In the genomic region with DNA sequence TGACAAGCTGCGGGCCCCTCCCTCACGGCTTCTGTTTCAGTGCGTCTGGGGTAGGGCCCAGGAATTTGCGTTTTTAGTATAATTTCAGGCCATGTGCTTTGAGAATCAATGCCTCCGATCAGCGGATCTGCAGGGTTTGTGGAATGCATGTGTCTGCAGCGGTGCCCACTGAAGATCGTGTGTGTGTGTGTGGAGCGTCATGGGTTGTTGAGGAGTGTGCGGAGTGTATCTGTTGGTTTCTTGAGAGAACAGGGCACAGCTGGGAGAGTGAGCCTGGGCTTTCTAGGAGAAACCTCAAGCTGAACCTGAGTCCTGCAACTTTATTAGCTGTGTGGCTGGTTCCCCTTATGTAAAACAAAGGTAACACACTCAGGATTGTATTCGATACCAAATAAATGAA, we compare ENCODE assay signal across 28 cellular contexts. TPM values are rescaled to one million over a fixed set of nuclear protein-coding genes. Genes with fewer than 3 reads are reported as not detected.
"Had no signal": no experiment of that assay in that cellular context is flagged by ENCODE, and none has a peak within 500 bp of the region (broad histone marks: within the 10 kb centered on the region; RNA-seq: fewer than 3 reads in every experiment).

No MANE protein-coding gene starts in this region.

- H3K9me3 Mint-ChIP-seq: activated CD4-positive, alpha-beta memory T cell treated with anti-CD3 and anti-CD28 coated beads, Interleukin-2, amount 10 ng/mL, durations not matched to agents 7 days and 5 days; activated CD4-positive, alpha-beta T cell treated with anti-CD3 and anti-CD28 coated beads, Interleukin-2, amount 10 ng/mL, durations not matched to agents 7 days and 5 days; activated naive CD4-positive, alpha-beta T cell treated with anti-CD3 and anti-CD28 coated beads, Interleukin-2, amount 50 U/mL, for 24 hours; activated naive CD8-positive, alpha-beta T cell treated with anti-CD3 and anti-CD28 coated beads, Interleukin-2, amount 50 U/mL, for 24 hours; activated T-cell treated with anti-CD3 and anti-CD28 coated beads, Interleukin-2, amount 50 U/mL, for 4 hours; activated T-helper 17 cell treated with anti-CD3 and anti-CD28 coated beads, Interleukin-2, amount 50 U/mL, for 72 hours had no signal

- H3K4me1 ChIP-seq: colonic mucosa, left lung, lower lobe of right lung, prostate gland, suprapubic skin, transverse colon, uterus had no signal

- H3K4me3 ChIP-seq: colonic mucosa, gastrocnemius medialis, left lung, lower lobe of right lung, mucosa of descending colon, ovary, prostate gland, suprapubic skin, transverse colon, uterus had no signal

- H3K27ac ChIP-seq: colonic mucosa, gastrocnemius medialis, left lung, lower lobe of right lung, ovary, prostate gland, suprapubic skin, transverse colon, uterus had no signal

- H3K36me3 Mint-ChIP-seq: activated naive CD4-positive, alpha-beta T cell treated with anti-CD3 and anti-CD28 coated beads, Interleukin-2, amount 50 U/mL, for 24 hours had no signal

- ATAC-seq: activated naive CD8-positive, alpha-beta T cell treated with anti-CD3 and anti-CD28 coated beads, Interleukin-2, amount 50 U/mL, for 24 hours; activated T-cell treated with anti-CD3 and anti-CD28 coated beads, Interleukin-2, amount 50 U/mL, for 4 hours; activated T-helper 17 cell treated with anti-CD3 and anti-CD28 coated beads, Interleukin-2, amount 50 U/mL, for 72 hours; gastrocnemius medialis; left lung; lower lobe of right lung; mucosa of descending colon; sciatic nerve had no signal

- H3K27ac Mint-ChIP-seq: activated CD4-positive, alpha-beta memory T cell treated with anti-CD3 and anti-CD28 coated beads, Interleukin-2, amount 10 ng/mL, durations not matched to agents 7 days and 5 days; activated CD4-positive, alpha-beta T cell treated with anti-CD3 and anti-CD28 coated beads, Interleukin-2, amount 10 ng/mL, durations not matched to agents 7 days and 5 days; activated naive CD4-positive, alpha-beta T cell treated with anti-CD3 and anti-CD28 coated beads, Interleukin-2, amount 50 U/mL, for 24 hours; activated naive CD8-positive, alpha-beta T cell treated with anti-CD3 and anti-CD28 coated beads, Interleukin-2, amount 50 U/mL, for 24 hours; activated T-helper 17 cell treated with anti-CD3 and anti-CD28 coated beads, Interleukin-2, amount 50 U/mL, for 72 hours had no signal

- H3K36me3 ChIP-seq: colonic mucosa, gastrocnemius medialis, left lung, lower lobe of right lung, ovary, prostate gland, suprapubic skin, transverse colon, uterus had no signal

- H3K9me3 ChIP-seq: colonic mucosa, gastrocnemius medialis, left lung, lower lobe of right lung, mucosa of descending colon, ovary, prostate gland, suprapubic skin, transverse colon, uterus had no signal

- H3K4me1 Mint-ChIP-seq: activated naive CD4-positive, alpha-beta T cell treated with anti-CD3 and anti-CD28 coated beads, Interleukin-2, amount 50 U/mL, for 24 hours; activated naive CD8-positive, alpha-beta T cell treated with anti-CD3 and anti-CD28 coated beads, Interleukin-2, amount 50 U/mL, for 24 hours; activated T-helper 17 cell treated with anti-CD3 and anti-CD28 coated beads, Interleukin-2, amount 50 U/mL, for 72 hours had no signal

- DNase-seq: activated CD4-positive, alpha-beta memory T cell treated with anti-CD3 and anti-CD28 coated beads, Interleukin-2, amount 10 ng/mL, durations not matched to agents 7 days and 5 days; activated CD4-positive, alpha-beta T cell treated with anti-CD3 and anti-CD28 coated beads for 1 hour; activated CD4-positive, alpha-beta T cell treated with anti-CD3 and anti-CD28 coated beads, Interleukin-2, amount 10 ng/mL, durations not matched to agents 7 days and 5 days; activated CD8-positive, alpha-beta memory T cell treated with anti-CD3 and anti-CD28 coated beads, Interleukin-2, amount 50 U/mL, for 48 hours; activated naive CD8-positive, alpha-beta T cell treated with anti-CD3 and anti-CD28 coated beads, Interleukin-2, amount 50 U/mL, for 24 hours; activated T-cell treated with anti-CD3 and anti-CD28 coated beads, Interleukin-2, amount 50 U/mL, for 4 hours; anterior cingulate cortex; colonic mucosa; effector CD8-positive, alpha-beta T cell; gastrocnemius medialis; left lung; lower lobe of right lung; mesendoderm; mucosa of descending colon; ovary; retina; small intestine; stimulated activated CD4-positive, alpha-beta T cell treated with anti-CD3 and anti-CD28 coated beads, Interleukin-1b, Interleukin-23, amount 100 ng/mL, for 48 hours; stimulated activated naive CD4-positive, alpha-beta T cell; T-helper 1 cell; T1000; transverse colon; uterus had no signal

- H3K4me3 Mint-ChIP-seq: activated CD4-positive, alpha-beta memory T cell treated with anti-CD3 and anti-CD28 coated beads, Interleukin-2, amount 10 ng/mL, durations not matched to agents 7 days and 5 days; activated CD4-positive, alpha-beta T cell treated with anti-CD3 and anti-CD28 coated beads, Interleukin-2, amount 10 ng/mL, durations not matched to agents 7 days and 5 days; activated naive CD4-positive, alpha-beta T cell treated with anti-CD3 and anti-CD28 coated beads, Interleukin-2, amount 50 U/mL, for 24 hours; activated naive CD8-positive, alpha-beta T cell treated with anti-CD3 and anti-CD28 coated beads, Interleukin-2, amount 50 U/mL, for 24 hours; activated T-cell treated with anti-CD3 and anti-CD28 coated beads, Interleukin-2, amount 50 U/mL, for 4 hours; activated T-helper 17 cell treated with anti-CD3 and anti-CD28 coated beads, Interleukin-2, amount 50 U/mL, for 72 hours had no signal

- H3K27me3 ChIP-seq: colonic mucosa, gastrocnemius medialis, left lung, ovary, suprapubic skin, uterus had no signal

RNA-seq across cellular contexts. Expression of a gene that starts 29.0 kb away (rescaled TPM):
- total RNA-seq: activated CD4-positive, alpha-beta memory T cell treated with anti-CD3 and anti-CD28 coated beads, Interleukin-2, amount 10 ng/mL, durations not matched to agents 7 days and 5 days; activated CD4-positive, alpha-beta T cell treated with anti-CD3 and anti-CD28 coated beads, Interleukin-2, amount 10 ng/mL, durations not matched to agents 7 days and 5 days; activated T-helper 17 cell treated with anti-CD3 and anti-CD28 coated beads, Interleukin-2, amount 50 U/mL, for 72 hours had no signal
